ENCODE assay signal across 19 cellular contexts in the genomic region with DNA sequence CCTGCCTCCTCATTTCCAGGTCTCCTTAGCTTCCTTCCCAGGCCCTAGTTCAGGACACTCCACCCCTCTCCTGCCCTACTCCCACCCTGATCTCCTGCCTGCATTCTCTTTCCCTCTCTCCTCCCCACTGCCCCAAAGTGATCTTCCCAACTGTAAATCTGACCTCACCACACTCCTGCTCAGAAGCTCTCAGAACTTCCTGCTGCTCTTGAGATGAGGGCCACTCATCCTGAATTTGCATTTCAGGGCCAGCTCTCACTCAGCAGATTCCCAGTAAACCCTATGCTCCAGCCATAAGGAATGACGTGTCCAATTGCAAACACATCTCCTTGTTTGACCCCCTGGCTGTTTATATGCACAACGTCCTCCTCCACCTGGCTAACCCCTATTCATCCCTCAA.
"Had no signal": no experiment of that assay in that cellular context is flagged by ENCODE, and none has a peak within 500 bp of the region (broad histone marks: within the 10 kb centered on the region; RNA-seq: fewer than 3 reads in every experiment).

No MANE protein-coding gene starts in this region.

- DNase-seq: activated CD4-positive, alpha-beta T cell treated with anti-CD3 and anti-CD28 coated beads, Interleukin-2, amount 50 U/mL, for 4 hours; activated CD8-positive, alpha-beta memory T cell treated with anti-CD3 and anti-CD28 coated beads for 24 hours; activated CD8-positive, alpha-beta memory T cell treated with anti-CD3 and anti-CD28 coated beads, Interleukin-2, amount 50 U/mL, for 4 hours; activated T-cell treated with anti-CD3 and anti-CD28 coated beads, Interleukin-2, amount 50 U/mL, for 24 hours; effector memory CD4-positive, alpha-beta T cell; foreskin keratinocyte; kidney; naive thymus-derived CD8-positive, alpha-beta T cell; pancreas; stimulated activated CD4-positive, alpha-beta T cell treated with anti-CD3 and anti-CD28 coated beads, Interleukin-1b, Interleukin-23, amount 100 ng/mL, for 48 hours; tibial artery had no signal

- H3K9me3 ChIP-seq: ascending aorta, neutrophil, pancreas, right lobe of liver, tibial artery had no signal

- ATAC-seq: activated naive CD4-positive, alpha-beta T cell treated with anti-CD3 and anti-CD28 coated beads, Interleukin-2, amount 50 U/mL, for 72 hours; activated T-helper 17 cell treated with anti-CD3 and anti-CD28 coated beads, Interleukin-2, amount 50 U/mL, for 72 hours; foreskin keratinocyte; naive thymus-derived CD8-positive, alpha-beta T cell; WTC11 had no signal

- H3K36me3 ChIP-seq: ascending aorta, neutrophil, pancreas, right lobe of liver, tibial artery had no signal

- H3K27ac ChIP-seq: ascending aorta, foreskin keratinocyte, neutrophil, pancreas, right lobe of liver, skin epidermis, tibial artery had no signal

- H3K4me1 ChIP-seq: ascending aorta, foreskin keratinocyte, pancreas, right lobe of liver, tibial artery had no signal

- H3K4me3 ChIP-seq: ascending aorta, pancreas, right lobe of liver, skin epidermis, tibial artery had no signal

- FAIRE-seq: colon, kidney, pancreas had no signal

- H3K27me3 ChIP-seq: ascending aorta, foreskin keratinocyte, neutrophil, pancreas, right lobe of liver, tibial artery had no signal
